ENCODE assay signal across 15 cellular contexts in genomic region chr1:18009061-18009728, GRCh38.
"Had no signal": no experiment of that assay in that cellular context is flagged by ENCODE, and none has a peak within 500 bp of the region (broad histone marks: within the 10 kb centered on the region; RNA-seq: fewer than 3 reads in every experiment).

No MANE protein-coding gene starts in this region.

- H3K9me3 Mint-ChIP-seq: activated naive CD8-positive, alpha-beta T cell treated with anti-CD3 and anti-CD28 coated beads, Interleukin-2, amount 10 ng/mL, durations not matched to agents 7 days and 5 days; effector memory CD8-positive, alpha-beta T cell had no signal

- H3K27ac Mint-ChIP-seq: activated naive CD8-positive, alpha-beta T cell treated with anti-CD3 and anti-CD28 coated beads, Interleukin-2, amount 10 ng/mL, durations not matched to agents 7 days and 5 days; effector memory CD8-positive, alpha-beta T cell had no signal

- H3K36me3 Mint-ChIP-seq: activated naive CD8-positive, alpha-beta T cell treated with anti-CD3 and anti-CD28 coated beads, Interleukin-2, amount 10 ng/mL, durations not matched to agents 7 days and 5 days had no signal

- H3K4me1 Mint-ChIP-seq: activated naive CD8-positive, alpha-beta T cell treated with anti-CD3 and anti-CD28 coated beads, Interleukin-2, amount 10 ng/mL, durations not matched to agents 7 days and 5 days had no signal

- H3K4me1 ChIP-seq: breast epithelium had no signal

- DNase-seq: activated naive CD4-positive, alpha-beta T cell; activated naive CD8-positive, alpha-beta T cell treated with anti-CD3 and anti-CD28 coated beads, Interleukin-2, amount 10 ng/mL, durations not matched to agents 7 days and 5 days; anterior cingulate cortex; cerebellar nuclear complex; dermis blood vessel endothelial cell; effector memory CD8-positive, alpha-beta T cell; foreskin melanocyte; midbrain; stimulated activated CD4-positive, alpha-beta T cell treated with anti-CD3 and anti-CD28 coated beads, Interleukin-12 subunit alpha, Interleukin-12 subunit beta, amount 100 ng/mL, for 4 hours; stimulated activated CD4-positive, alpha-beta T cell treated with anti-CD3 and anti-CD28 coated beads, Interleukin-2, amount 100 ng/mL, for 24 hours had no signal

- H3K27ac ChIP-seq: breast epithelium, epithelial cell of prostate, neutrophil, thoracic aorta had no signal

- ATAC-seq: activated CD4-positive, CD25-positive, alpha-beta regulatory T cell treated with anti-CD3 and anti-CD28 coated beads, Interleukin-2, amount 50 U/mL, for 24 hours; effector memory CD8-positive, alpha-beta T cell had no signal

- H3K4me3 Mint-ChIP-seq: activated naive CD8-positive, alpha-beta T cell treated with anti-CD3 and anti-CD28 coated beads, Interleukin-2, amount 10 ng/mL, durations not matched to agents 7 days and 5 days; effector memory CD8-positive, alpha-beta T cell had no signal

- H3K36me3 ChIP-seq: breast epithelium, neutrophil, thoracic aorta had no signal

- H3K4me3 ChIP-seq: breast epithelium, thoracic aorta had no signal

- H3K9me3 ChIP-seq: neutrophil, thoracic aorta had no signal
